In genomic region chr16:46929378-46930332, GRCh38 we compare ENCODE assay signal across 8 cellular contexts. TPM values are rescaled to one million over a fixed set of nuclear protein-coding genes. Genes with fewer than 3 reads are reported as not detected.
DNase-seq lines count a peak whose midpoint lies in the region; TF ChIP-seq lines count a peak whose summit lies in the region.

No MANE protein-coding gene starts in this region.

- no peaks in the 10 kb centered on the region for H3K4me1 ChIP-seq in HAP-1

- TF ChIP-seq CTCF in GM10266 (IDR thresholded peaks at IDR 0.05; ENCODE audit: control insufficient read depth, insufficient read depth, low read depth, missing control alignments), result peak; percentile 92

- in situ Hi-C loops in HAP-1 (cut with MboI; ENCODE audit: low sequenced_read_pairs), result no loop called here

- no peaks in the 10 kb centered on the region for H3K27me3 ChIP-seq in HAP-1 (ENCODE audit: low read depth)

- DNase-seq in GM10266 (ENCODE audit: extremely low spot score) (peak; percentile 78), HAP-1 (ENCODE audit: low spot score in 2 of 2) (peak; percentile 28 to 83), NCI-H774 (lab: John Stamatoyannopoulos, UW) (peak; percentile 31), activated T-cell treated with anti-CD3 and anti-CD28 coated beads for 1 hour (ENCODE audit: low read depth) (peak; percentile 50), erythroblast (lab: John Stamatoyannopoulos, UW) (peak; percentile 63 to 78), myocyte (ENCODE audit: low read depth) (peak; percentile 65), NCI-H446 treated with DMSO at 0.1 percent for 48 hours (lab: John Stamatoyannopoulos, UW) (no peak)
- peak; percentile 31 for DNase-seq in stimulated activated CD8-positive, alpha-beta memory T cell treated with anti-CD3 and anti-CD28 coated beads, Interleukin-7, amount 100 ng/mL, for 24 hours (ENCODE audit: low read depth)

- no peak overlapping the region for H3K4me3 ChIP-seq in HAP-1

- no peak for TF ChIP-seq POLR2A in erythroblast (IDR thresholded peaks at IDR 0.05; ENCODE audit: low read length)

- peaks cover 40% of the 10 kb centered on the region for H3K36me3 ChIP-seq in HAP-1 (replicated peaks)

- no peaks in the 10 kb centered on the region for H3K9me3 ChIP-seq in HAP-1

RNA-seq across cellular contexts. Expression of gene DNAJA2, which starts 43.8 kb away (rescaled TPM):
- total RNA-seq in myocyte, result 65.3 and 73.0 TPM in 2 replicates
- 54.6 TPM for polyA plus RNA-seq in myocyte (2012)

RNA-seq across cellular contexts. Expression of gene GPT2, which starts 45.5 kb away (rescaled TPM):
- total RNA-seq in myocyte, result 17.0 and 22.1 TPM in 2 replicates
- 30.1 TPM for polyA plus RNA-seq in myocyte (2012)
